In genomic region chr3:65963787-65964707, GRCh38 we compare ENCODE assay signal across 8 cellular contexts.
DNase-seq lines count a peak whose midpoint lies in the region; ATAC-seq and TF ChIP-seq lines count a peak whose summit lies in the region.

No MANE protein-coding gene starts in this region.

- H3K27ac Mint-ChIP-seq in activated T-helper 1 cell treated with anti-CD3 and anti-CD28 coated beads, Interleukin-12 subunit alpha, Interleukin-12 subunit beta, Interleukin-2, Interleukin-4 antibody, amounts not matched to agents 30 ng/mL and 10 ng/mL and 1 ng/mL, durations not matched to agents 14 hours and 24 hours and 36 hours, result peak overlapping the region; percentile 57

- intact Hi-C loops in activated T-helper 1 cell treated with anti-CD3 and anti-CD28 coated beads, Interleukin-12 subunit alpha, Interleukin-12 subunit beta, Interleukin-2, Interleukin-4 antibody, amounts not matched to agents 30 ng/mL and 10 ng/mL and 1 ng/mL, durations not matched to agents 14 hours and 24 hours and 36 hours (cut with micrococcal nuclease), result loop anchor here (1.0 to 10.0 kb wide), 2 partner anchors 69 to 531 kb away; no protein-coding TSS in a partner anchor
- intact Hi-C loops in right lobe of liver (cut with DNase I), result no loop called here

- TF ChIP-seq POLR2A in right lobe of liver (IDR thresholded peaks at IDR 0.05), result no peak

- H3K36me3 Mint-ChIP-seq in activated T-helper 1 cell treated with anti-CD3 and anti-CD28 coated beads, Interleukin-12 subunit alpha, Interleukin-12 subunit beta, Interleukin-2, Interleukin-4 antibody, amounts not matched to agents 30 ng/mL and 10 ng/mL and 1 ng/mL, durations not matched to agents 14 hours and 24 hours and 36 hours (ENCODE audit: low read depth), result no peaks in the 10 kb centered on the region

- peak overlapping the region; percentile 40 for H3K4me3 Mint-ChIP-seq in activated T-helper 1 cell treated with anti-CD3 and anti-CD28 coated beads, Interleukin-12 subunit alpha, Interleukin-12 subunit beta, Interleukin-2, Interleukin-4 antibody, amounts not matched to agents 30 ng/mL and 10 ng/mL and 1 ng/mL, durations not matched to agents 14 hours and 24 hours and 36 hours

- H3K27ac ChIP-seq in right lobe of liver, result no peak overlapping the region
- no peak overlapping the region for H3K27ac ChIP-seq in caudate nucleus (ENCODE audit: low read depth, low read length)

- no peaks in the 10 kb centered on the region for H3K36me3 ChIP-seq in right lobe of liver

- no peaks in the 10 kb centered on the region for H3K27me3 Mint-ChIP-seq in activated T-helper 1 cell treated with anti-CD3 and anti-CD28 coated beads, Interleukin-12 subunit alpha, Interleukin-12 subunit beta, Interleukin-2, Interleukin-4 antibody, amounts not matched to agents 30 ng/mL and 10 ng/mL and 1 ng/mL, durations not matched to agents 14 hours and 24 hours and 36 hours (ENCODE audit: insufficient read depth)

- no peak for TF ChIP-seq CTCF in right lobe of liver (IDR thresholded peaks at IDR 0.05)

- peaks cover 0 to 6% (median 0%) of the 10 kb centered on the region in 4 donors for H3K4me1 ChIP-seq in right lobe of liver

- ATAC-seq in GM19467 (IDR thresholded peaks at IDR 0.05; ENCODE audit: unreplicated experiment), result peak; percentile 79
- peak; percentile 99 for ATAC-seq in HG03439 (IDR thresholded peaks at IDR 0.05; ENCODE audit: unreplicated experiment)
- ATAC-seq in right lobe of liver, result peak; percentile 31 to 72 (median 48)

- peaks cover 13% of the 10 kb centered on the region for H3K4me1 Mint-ChIP-seq in activated T-helper 1 cell treated with anti-CD3 and anti-CD28 coated beads, Interleukin-12 subunit alpha, Interleukin-12 subunit beta, Interleukin-2, Interleukin-4 antibody, amounts not matched to agents 30 ng/mL and 10 ng/mL and 1 ng/mL, durations not matched to agents 14 hours and 24 hours and 36 hours (ENCODE audit: low read depth)

- no peaks in the 10 kb centered on the region for H3K9me3 ChIP-seq in right lobe of liver

- H3K4me3 ChIP-seq in right lobe of liver, result no peak overlapping the region

- peaks cover 3% of the 10 kb centered on the region for H3K9me3 Mint-ChIP-seq in activated T-helper 1 cell treated with anti-CD3 and anti-CD28 coated beads, Interleukin-12 subunit alpha, Interleukin-12 subunit beta, Interleukin-2, Interleukin-4 antibody, amounts not matched to agents 30 ng/mL and 10 ng/mL and 1 ng/mL, durations not matched to agents 14 hours and 24 hours and 36 hours

- peak; percentile 11 for DNase-seq in DMS53 treated with DMSO at 0.1 percent for 48 hours (lab: John Stamatoyannopoulos, UW; ENCODE audit: unreplicated experiment)
- DNase-seq in activated T-helper 1 cell treated with anti-CD3 and anti-CD28 coated beads, Interleukin-12 subunit alpha, Interleukin-12 subunit beta, Interleukin-2, Interleukin-4 antibody, amounts not matched to agents 30 ng/mL and 10 ng/mL and 1 ng/mL, durations not matched to agents 14 hours and 24 hours and 36 hours (ENCODE audit: low spot score), result no peak
- DNase-seq in right lobe of liver, result no peak
- no peak for DNase-seq in NCI-H2171 treated with DMSO at 0.1 percent for 48 hours (lab: John Stamatoyannopoulos, UW)
- DNase-seq in caudate nucleus (lab: John Stamatoyannopoulos, UW), result no peak
- no peak for DNase-seq in NCI-H1048 (lab: John Stamatoyannopoulos, UW)

- no peaks in the 10 kb centered on the region for H3K27me3 ChIP-seq in right lobe of liver

- WGBS in right lobe of liver (ENCODE audit: insufficient coverage, low coverage, low lambda C conversion rate, missing lambda C conversion rate), result 77% methylated on average over 4 of the region's 5 CpGs

Comparison
In these comparisons a context has a peak if more than half of its experiments do, and no peak if none do; other contexts are left out.
1. ATAC-seq: peak in every context shown above with its lines; median percentile 99 in HG03439; 79 in GM19467; 48 in right lobe of liver.